In genomic region chr6:92700411-92700810, GRCh38 we compare ENCODE assay signal across 22 cellular contexts.
"Had no signal": no experiment of that assay in that cellular context is flagged by ENCODE, and none has a peak within 500 bp of the region (broad histone marks: within the 10 kb centered on the region; RNA-seq: fewer than 3 reads in every experiment).

No MANE protein-coding gene starts in this region.

- H3K36me3 ChIP-seq: prostate gland, right atrium auricular region, stomach, thyroid gland had no signal

- H3K4me1 Mint-ChIP-seq: central memory CD8-positive, alpha-beta T cell; memory B cell; mesothelial cell of epicardium; naive thymus-derived CD4-positive, alpha-beta T cell had no signal

- H3K4me3 ChIP-seq: lung, prostate gland, right atrium auricular region, smooth muscle cell, stomach, thyroid gland had no signal

- H3K27ac ChIP-seq: prostate gland, right atrium auricular region, stomach, thyroid gland had no signal

- H3K9me3 ChIP-seq: prostate gland, right atrium auricular region, stomach, thyroid gland had no signal

- H3K27me3 Mint-ChIP-seq: central memory CD8-positive, alpha-beta T cell; effector memory CD8-positive, alpha-beta T cell; memory B cell; naive thymus-derived CD4-positive, alpha-beta T cell; type B pancreatic cell had no signal

- H3K4me3 Mint-ChIP-seq: central memory CD8-positive, alpha-beta T cell; effector memory CD8-positive, alpha-beta T cell; memory B cell; mesothelial cell of epicardium; naive thymus-derived CD4-positive, alpha-beta T cell; type B pancreatic cell had no signal

- H3K36me3 Mint-ChIP-seq: memory B cell; mesothelial cell of epicardium; naive thymus-derived CD4-positive, alpha-beta T cell; type B pancreatic cell had no signal

- H3K9me3 Mint-ChIP-seq: type B pancreatic cell had no signal

- H3K27ac Mint-ChIP-seq: effector memory CD8-positive, alpha-beta T cell; memory B cell; mesothelial cell of epicardium; naive thymus-derived CD4-positive, alpha-beta T cell; type B pancreatic cell had no signal

- ATAC-seq: effector memory CD8-positive, alpha-beta T cell; left lobe of liver; naive thymus-derived CD4-positive, alpha-beta T cell; sciatic nerve had no signal

- DNase-seq: cortex of kidney; effector memory CD8-positive, alpha-beta T cell; head of caudate nucleus; kidney; naive thymus-derived CD4-positive, alpha-beta T cell; stimulated activated CD4-positive, alpha-beta T cell treated with anti-CD3 and anti-CD28 coated beads, Interleukin-12 subunit alpha, Interleukin-12 subunit beta, amount 100 ng/mL, for 4 hours; stimulated activated CD4-positive, alpha-beta T cell treated with anti-CD3 and anti-CD28 coated beads, Interleukin-1b, Interleukin-23, amount 100 ng/mL, for 48 hours; stimulated activated CD4-positive, alpha-beta T cell treated with anti-CD3 and anti-CD28 coated beads, Interleukin-4, amount 100 ng/mL, for 1 hour; stimulated activated CD8-positive, alpha-beta memory T cell treated with anti-CD3 and anti-CD28 coated beads, Interleukin-4, amount 100 ng/mL, for 48 hours; stimulated activated naive CD4-positive, alpha-beta T cell treated with Interleukin-2 at 50 U/mL for 16 hours; stomach; thyroid gland had no signal

- H3K4me2 ChIP-seq: smooth muscle cell had no signal

- H3K4me1 ChIP-seq: prostate gland, right atrium auricular region, stomach, thyroid gland had no signal

- H3K27me3 ChIP-seq: right atrium auricular region, stomach, thyroid gland had no signal
